1 cellular context compared by ENCODE assay signal in the genomic region with DNA sequence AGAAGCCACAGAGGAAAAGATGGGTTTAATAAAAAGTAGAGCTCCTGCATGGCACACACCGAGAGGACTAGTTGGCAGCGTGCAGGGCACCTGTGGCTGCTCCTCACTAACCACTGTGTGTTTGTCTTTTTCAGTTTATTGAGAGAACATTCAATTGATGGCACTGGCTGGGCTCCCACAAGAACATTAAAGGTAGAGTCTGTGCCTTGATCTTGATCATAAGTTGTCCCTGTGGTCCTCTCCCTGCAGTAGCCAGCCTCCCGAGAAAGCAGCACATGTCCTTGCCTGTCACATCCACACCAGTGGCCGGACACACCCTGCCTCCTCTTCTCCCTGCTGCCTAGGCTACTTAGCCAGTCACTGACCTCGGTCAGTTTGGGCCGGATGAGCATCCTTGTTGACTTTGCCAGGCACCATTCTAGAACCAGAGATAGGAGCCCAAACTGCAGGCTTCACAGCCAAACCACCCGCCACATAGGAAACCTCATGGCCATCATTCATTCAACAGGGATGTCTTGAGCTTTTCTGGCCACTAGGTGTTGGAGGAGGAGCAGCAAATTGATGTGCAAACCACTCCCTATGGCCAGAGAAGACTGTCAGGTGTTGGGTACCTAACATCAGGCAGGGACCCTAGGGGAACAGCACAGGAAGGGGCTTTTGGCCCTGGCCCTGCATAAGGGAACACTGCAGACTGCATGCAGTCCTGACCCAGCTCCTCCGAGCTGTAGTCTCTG.
TF ChIP-seq lines count a peak whose summit lies in the region.

No MANE protein-coding gene starts in this region.

TF ChIP-seq in GM12891, 5 proteins besides CTCF, POLR2A, EP300 and RAD21 (continued from another document):
- no peak for TF ChIP-seq PAX5 (IDR thresholded peaks at IDR 0.05; ENCODE audit: insufficient read depth, low read length, severe bottlenecking)
- TF ChIP-seq POLR2AphosphoS5 (IDR thresholded peaks at IDR 0.05; ENCODE audit: low read depth, low read length): no peak
